In genomic region chr11:74175923-74176322, GRCh38 we compare ENCODE assay signal across 28 cellular contexts.
"Had no signal": no experiment of that assay in that cellular context is flagged by ENCODE, and none has a peak within 500 bp of the region (broad histone marks: within the 10 kb centered on the region; RNA-seq: fewer than 3 reads in every experiment).

No MANE protein-coding gene starts in this region.

- H3K4me2 ChIP-seq: neural progenitor cell had no signal

- FAIRE-seq: islet of Langerhans, kidney had no signal

- H3K9me3 ChIP-seq: left lung, lower lobe of right lung, ovary, right atrium auricular region, right lobe of liver, stomach, testis, thyroid gland, transverse colon, upper lobe of left lung, vagina had no signal

- ATAC-seq: left colon; left lung; lower lobe of right lung; natural killer cell; right lobe of liver; stimulated activated naive B cell treated with anti-CD40 and anti-IgM and Interleukin-4, amounts not matched to agents 10 μg/mL and 1 μg/mL and 100 μg/mL, for 72 hours; stimulated activated naive CD8-positive, alpha-beta T cell treated with anti-CD3 and anti-CD28 coated beads, Interleukin-15, Interleukin-2, amounts not matched to agents 100 U/mL and 50 U/mL, for 24 hours had no signal

- H3K9ac ChIP-seq: neural progenitor cell had no signal

- H3K27me3 ChIP-seq: left lung, neural progenitor cell, ovary, right atrium auricular region, right lobe of liver, stomach, testis, thyroid gland, transverse colon, upper lobe of left lung, vagina had no signal

- H2AFZ ChIP-seq: neural progenitor cell had no signal

- DNase-seq: immature natural killer cell; kidney; left colon; left lung; lower lobe of right lung; mammary epithelial cell; mesenchymal stem cell; naive B cell; natural killer cell; nephron progenitor cell; ovary; right lobe of liver; stimulated activated CD4-positive, alpha-beta T cell treated with anti-CD3 and anti-CD28 coated beads, Interleukin-12 subunit alpha, Interleukin-12 subunit beta, amount 100 ng/mL, for 4 hours; stimulated activated CD4-positive, alpha-beta T cell treated with anti-CD3 and anti-CD28 coated beads, Interleukin-15, amount 100 ng/mL, for 24 hours; stimulated activated CD4-positive, alpha-beta T cell treated with anti-CD3 and anti-CD28 coated beads, Interleukin-2, amount 100 ng/mL, for 24 hours; stimulated activated CD4-positive, alpha-beta T cell treated with anti-CD3 and anti-CD28 coated beads, Interleukin-4, amount 100 ng/mL, for 1 hour; stimulated activated naive B cell treated with anti-CD40 and anti-IgM and Interleukin-4, amounts not matched to agents 10 μg/mL and 1 μg/mL and 100 μg/mL, for 72 hours; stimulated activated naive CD8-positive, alpha-beta T cell treated with anti-CD3 and anti-CD28 coated beads, Interleukin-15, Interleukin-2, amounts not matched to agents 100 U/mL and 50 U/mL, for 24 hours; stomach; testis; thyroid gland; transverse colon; upper lobe of left lung had no signal

- H3K4me3 ChIP-seq: left lung, lower lobe of right lung, neural progenitor cell, ovary, right atrium auricular region, right lobe of liver, skin epidermis, stomach, testis, thyroid gland, transverse colon, upper lobe of left lung, vagina had no signal

- H3K36me3 ChIP-seq: left lung, lower lobe of right lung, neural progenitor cell, ovary, right atrium auricular region, right lobe of liver, stomach, thyroid gland, transverse colon, upper lobe of left lung, vagina had no signal

- H3K27ac ChIP-seq: left lung, lower lobe of right lung, neural progenitor cell, ovary, right atrium auricular region, right lobe of liver, skin epidermis, stomach, testis, thyroid gland, transverse colon, upper lobe of left lung, vagina had no signal
